In the genomic region with DNA sequence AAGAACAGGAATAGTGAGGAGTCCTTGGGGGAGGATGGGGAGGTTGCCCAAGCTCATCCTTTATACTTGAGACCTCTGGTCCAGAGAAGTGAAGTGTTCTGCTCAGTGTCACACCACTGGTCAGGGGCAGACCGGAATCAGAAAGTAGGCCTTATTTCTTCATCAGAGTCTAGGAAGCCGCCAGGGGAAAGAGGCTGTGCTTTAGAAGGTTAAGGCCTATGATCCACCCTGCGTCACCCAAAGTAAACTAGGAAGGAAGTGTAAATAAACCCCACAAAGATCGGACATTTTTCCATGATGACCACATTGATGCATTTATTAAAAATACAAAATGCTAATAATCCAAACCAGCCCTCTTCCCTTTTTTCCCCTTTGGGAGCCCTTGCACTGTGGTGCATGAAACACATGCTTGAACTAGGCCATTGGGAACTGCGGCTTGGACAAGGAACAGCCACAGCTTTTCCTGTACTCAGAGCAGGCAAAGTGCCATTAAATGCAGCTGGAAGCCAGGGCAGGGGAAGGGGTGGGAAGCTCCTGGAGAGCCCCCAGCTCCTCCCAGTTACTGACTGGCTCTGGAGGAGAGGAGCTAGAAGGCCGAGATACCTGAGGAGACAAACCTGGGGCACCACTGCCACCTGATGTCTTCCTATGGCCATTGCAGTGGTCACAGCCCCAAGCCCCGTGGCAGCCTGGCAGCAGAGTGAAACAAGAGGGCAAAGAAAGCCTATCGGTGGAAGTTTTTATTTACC, we compare ENCODE assay signal across 8 cellular contexts. TPM values are rescaled to one million over a fixed set of nuclear protein-coding genes. Genes with fewer than 3 reads are reported as not detected.
DNase-seq lines count a peak whose midpoint lies in the region; ATAC-seq and TF ChIP-seq lines count a peak whose summit lies in the region.

No MANE protein-coding gene starts in this region.

- TF ChIP-seq CTCF in BJ (IDR thresholded peaks at IDR 0.05; ENCODE audit: insufficient read depth, low read depth, low read length) (peak; percentile 85), WI38 (IDR thresholded peaks at IDR 0.05; ENCODE audit: low read depth, low read length) (peak; percentile 78), mammary epithelial cell (conservative IDR thresholded peaks at IDR 0.05 in 1 of 2, IDR thresholded peaks at IDR 0.05 in 1 of 2; ENCODE audit: extremely low read depth in 1 of 2, insufficient read depth in 1 of 2, low read depth in 1 of 2, low read length in 2 of 2) (peak; percentile 90 to 96)

- H2AFZ ChIP-seq in mammary epithelial cell (ENCODE audit: low read depth, low read length), result no peak overlapping the region

- BruUV-seq in mammary epithelial cell (replicated peaks; lab: Mats Ljungman, UMichigan), result no TSS peak

- H4K20me1 ChIP-seq in mammary epithelial cell (ENCODE audit: insufficient read depth, low read length), result no peaks in the 10 kb centered on the region

- H3K9ac ChIP-seq in mammary epithelial cell (ENCODE audit: insufficient read depth, low read length), result no peak overlapping the region

- H3K36me3 ChIP-seq in BJ (ENCODE audit: control insufficient read depth, insufficient read depth, low read length) (no peaks in the 10 kb centered on the region), mammary epithelial cell (ENCODE audit: insufficient read depth, low read length) (no peaks in the 10 kb centered on the region)

- DNase-seq in BJ (ENCODE audit: low read depth), result no peak
- peak; percentile 95 for DNase-seq in NCI-H2029 (lab: John Stamatoyannopoulos, UW)
- peak; percentile 66 for DNase-seq in mammary epithelial cell
- peak; percentile 84 for DNase-seq in iris pigment epithelial cell (ENCODE audit: low read depth)
- DNase-seq in stimulated activated CD4-positive, alpha-beta T cell treated with anti-CD3 and anti-CD28 coated beads, Interleukin-12 subunit alpha, Interleukin-12 subunit beta, amount 100 ng/mL, for 4 hours, result peak; percentile 38

- no peak overlapping the region for H3K4me2 ChIP-seq in mammary epithelial cell (ENCODE audit: insufficient read depth, low read depth, low read length)

- H3K79me2 ChIP-seq in mammary epithelial cell (ENCODE audit: insufficient read depth, low read length), result no peaks in the 10 kb centered on the region

- CTCF ChIA-PET in BJ (lab: Yijun Ruan, JAX) (interaction anchor here (0.7 to 4.6 kb wide), 33 partner anchors 9 to 354 kb away, joined by 3 to 35 read pairs (median 5); no protein-coding TSS in a partner anchor), mammary epithelial cell (lab: Charles Lee; ENCODE audit: low non-redundant PET) (interaction anchor here (0.6 to 1.2 kb wide), 5 partner anchors 63 to 327 kb away, joined by 3 to 22 read pairs (median 4); no protein-coding TSS in a partner anchor)

- intact Hi-C loops in mammary epithelial cell (cut with micrococcal nuclease), result loop anchor here (1.0 to 2.0 kb wide), 5 partner anchors 63 to 629 kb away; no protein-coding TSS in a partner anchor

- H3K9me3 ChIP-seq in mammary epithelial cell (replicated peaks; ENCODE audit: insufficient read depth, low read length), result no peaks in the 10 kb centered on the region

- ATAC-seq in GM21529 (IDR thresholded peaks at IDR 0.05; ENCODE audit: unreplicated experiment), result peak; percentile 76
- no peak for ATAC-seq in GM21528 (IDR thresholded peaks at IDR 0.05; ENCODE audit: low FRiP score, unreplicated experiment)

- H3K4me3 ChIP-seq in BJ (ENCODE audit: low read depth, low read length) (no peak overlapping the region), WI38 (ENCODE audit: low read depth, low read length) (no peak overlapping the region), mammary epithelial cell (replicated peaks in 1 of 3; ENCODE audit: insufficient read depth in 1 of 3, low read depth in 2 of 3, low read length in 3 of 3) (no peak overlapping the region)

- WGBS in mammary epithelial cell (ENCODE audit: low coverage, missing lambda C conversion rate), result 49% methylated on average over 7 of the region's 8 CpGs

- in situ Hi-C loops in mammary epithelial cell (cut with MboI; ENCODE audit: low sequenced_read_pairs in 2 of 2), result loop anchor here in 1 of 2 donors (10.0 kb wide), 2 partner anchors 156 to 316 kb away; no protein-coding TSS in a partner anchor

- peaks cover 12% of the 10 kb centered on the region for H3K4me1 ChIP-seq in mammary epithelial cell (ENCODE audit: insufficient read depth, low read length)

- dilution Hi-C loops in mammary epithelial cell (cut with HindIII; ENCODE audit: low sequenced_read_pairs), result no loop called here

- no peaks in the 10 kb centered on the region for H3K27me3 ChIP-seq in BJ (ENCODE audit: control insufficient read depth, insufficient read depth, low read length)
- H3K27me3 ChIP-seq in mammary epithelial cell (ENCODE audit: insufficient read depth, low read length), result no peaks in the 10 kb centered on the region

- POLR2A ChIA-PET in BJ (lab: Charles Lee), result no interaction called here

- no peak overlapping the region for H3K27ac ChIP-seq in mammary epithelial cell (ENCODE audit: insufficient read depth, low read depth, low read length)

RNA-seq across cellular contexts. Expression of a gene that starts 37.0 kb away (rescaled TPM):
- 1.9 and 2.7 TPM in 2 replicates for polyA plus RNA-seq in BJ (2011; rRNA removed)
- polyA minus RNA-seq in BJ (2011; rRNA and poly(A)+ RNA removed), result 3.4 and 3.6 TPM in 2 replicates
- total RNA-seq in mammary epithelial cell, result 10 to 100 TPM in 1 of 2 donors, 1 to 10 TPM in 1; 7.3 to 17.8 TPM
- 16.3 TPM for polyA plus RNA-seq in mammary epithelial cell
- polyA minus RNA-seq in mammary epithelial cell, result 15.7 TPM
